8 cellular contexts compared by ENCODE assay signal in the genomic region with DNA sequence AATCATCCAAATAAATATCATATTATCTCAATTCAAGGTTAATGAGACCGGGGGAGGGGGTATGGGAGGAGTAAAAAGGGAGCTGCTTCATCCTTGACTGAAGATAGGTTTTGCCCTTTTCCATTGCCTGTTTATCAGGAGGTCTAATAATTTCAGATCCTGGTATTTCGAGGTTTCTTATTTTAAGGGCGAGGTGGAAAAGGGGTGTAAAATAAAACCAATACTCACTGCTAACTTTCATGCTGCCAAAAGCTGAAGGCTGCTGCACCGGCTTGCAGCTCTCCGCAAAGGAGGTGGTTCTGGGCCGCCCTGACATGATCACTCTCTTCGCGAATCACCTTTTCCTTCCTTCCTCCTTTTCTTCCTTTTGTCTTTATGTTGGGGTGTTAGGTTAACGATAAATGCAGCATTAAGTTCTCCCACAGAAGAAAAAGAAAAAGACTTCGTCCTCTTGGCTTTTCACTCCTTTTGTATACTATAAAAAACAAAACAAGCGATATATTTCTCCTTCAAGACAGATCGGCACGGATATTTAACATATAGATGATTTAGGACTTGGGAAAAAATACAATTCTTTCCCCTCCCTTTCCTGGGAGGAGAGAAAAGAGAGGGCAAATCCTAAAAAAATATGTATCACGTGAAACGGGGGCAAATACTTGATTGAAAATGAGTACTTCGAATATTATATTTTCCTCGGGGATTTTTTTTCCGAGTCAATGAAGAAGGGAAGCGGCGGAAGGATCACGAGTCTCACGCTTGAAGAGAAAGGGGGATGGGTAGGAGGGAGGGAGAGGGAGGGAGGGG.
A peak's percentile ranks its signal among the peaks of the same experiment; 100 is the strongest.
DNase-seq lines count a peak whose midpoint lies in the region; ATAC-seq and TF ChIP-seq lines count a peak whose summit lies in the region.

No MANE protein-coding gene starts in this region.

- peak; percentile 44 for DNase-seq in stimulated activated CD4-positive, alpha-beta T cell treated with anti-CD3 and anti-CD28 coated beads, Interleukin-15, amount 100 ng/mL, for 24 hours
- no peak for DNase-seq in stimulated activated CD4-positive, alpha-beta T cell treated with anti-CD3 and anti-CD28 coated beads, Interleukin-12 subunit alpha, Interleukin-12 subunit beta, amount 100 ng/mL, for 4 hours
- peak; percentile 21 for DNase-seq in NOMO-1 treated with DMSO at 0.1 percent for 48 hours (lab: John Stamatoyannopoulos, UW; ENCODE audit: unreplicated experiment)
- DNase-seq in brain microvascular endothelial cell: no peak
- peak; percentile 95 for DNase-seq in left kidney (ENCODE audit: low read depth, low spot score)

- no peaks in the 10 kb centered on the region for H3K9me3 ChIP-seq in stomach smooth muscle (ENCODE audit: control insufficient read depth in 2 of 2, low read length in 2 of 2)

- H3K4me3 ChIP-seq in brain microvascular endothelial cell (ENCODE audit: low read depth, low read length): peak overlapping the region; percentile 87
- H3K4me3 ChIP-seq in stomach smooth muscle (ENCODE audit: low read length in 2 of 2): peak overlapping the region; percentile 69 to 88

- peaks cover 12% of the 10 kb centered on the region for H3K4me1 ChIP-seq in stomach smooth muscle (ENCODE audit: control insufficient read depth, insufficient read depth, low read length)

- H3K9ac ChIP-seq in stomach smooth muscle (ENCODE audit: low read length in 2 of 2): peak overlapping the region; percentile 62 to 91

- H3K27ac ChIP-seq in brain microvascular endothelial cell (peak overlapping the region; percentile 99), stomach smooth muscle (ENCODE audit: low read length) (peak overlapping the region; percentile 99)

- no peaks in the 10 kb centered on the region for H3K36me3 ChIP-seq in brain microvascular endothelial cell (replicated peaks)
- no peaks in the 10 kb centered on the region for H3K36me3 ChIP-seq in stomach smooth muscle (ENCODE audit: control insufficient read depth in 2 of 2, insufficient read depth in 2 of 2, low read length in 2 of 2)

- TF ChIP-seq CTCF in brain microvascular endothelial cell (IDR thresholded peaks at IDR 0.05; ENCODE audit: low read depth, low read length, missing control alignments): no peak

- ATAC-seq in GM19035 (IDR thresholded peaks at IDR 0.05; ENCODE audit: unreplicated experiment): no peak
- no peak for ATAC-seq in HG03354 (IDR thresholded peaks at IDR 0.05; ENCODE audit: poor library complexity, severe bottlenecking, unreplicated experiment)

- in situ Hi-C loops in brain microvascular endothelial cell (cut with HindIII; ENCODE audit: low pct_ligation_motif_present, low sequenced_read_pairs): no loop called here

- no peaks in the 10 kb centered on the region for H3K27me3 ChIP-seq in brain microvascular endothelial cell (replicated peaks)
- H3K27me3 ChIP-seq in stomach smooth muscle (ENCODE audit: control insufficient read depth in 1 of 2, insufficient read depth in 2 of 2, low read length in 2 of 2): no peaks in the 10 kb centered on the region

Comparison
In these comparisons a context has a peak if more than half of its experiments do, and no peak if none do; other contexts are left out.
1. DNase-seq: peak in stimulated activated CD4-positive, alpha-beta T cell treated with anti-CD3 and anti-CD28 coated beads, Interleukin-15, amount 100 ng/mL, for 24 hours (single experiment), NOMO-1 treated with DMSO at 0.1 percent for 48 hours (single experiment) and left kidney (single experiment); none in stimulated activated CD4-positive, alpha-beta T cell treated with anti-CD3 and anti-CD28 coated beads, Interleukin-12 subunit alpha, Interleukin-12 subunit beta, amount 100 ng/mL, for 4 hours (single experiment) and brain microvascular endothelial cell (single experiment).